Comparison of ENCODE assay signal across 14 cellular contexts in the genomic region with DNA sequence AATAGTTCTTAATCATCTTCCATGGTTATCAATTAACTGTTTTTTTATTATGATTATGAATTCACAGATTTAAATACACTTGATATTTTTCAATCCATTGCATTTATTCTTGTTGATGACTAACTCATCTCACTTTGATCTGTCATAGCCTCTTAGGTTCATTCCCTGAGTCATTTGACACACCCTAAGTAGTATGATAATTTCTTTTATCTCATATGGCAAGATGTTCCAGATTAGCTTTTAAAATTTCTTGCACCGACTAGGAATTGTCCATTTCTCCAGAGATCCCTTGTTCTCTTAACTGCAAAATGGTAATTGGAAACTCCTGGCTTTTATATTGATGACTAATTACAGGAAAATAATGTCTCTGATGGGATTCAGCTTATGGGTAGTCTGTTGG.
"Had no signal": no experiment of that assay in that cellular context is flagged by ENCODE, and none has a peak within 500 bp of the region (broad histone marks: within the 10 kb centered on the region; RNA-seq: fewer than 3 reads in every experiment).

No MANE protein-coding gene starts in this region.

- ATAC-seq: activated CD4-positive, alpha-beta T cell treated with anti-CD3 and anti-CD28 coated beads for 36 hours; effector memory CD8-positive, alpha-beta T cell; gastrocnemius medialis; naive thymus-derived CD8-positive, alpha-beta T cell; pancreas; stimulated activated naive B cell treated with anti-CD40 and anti-IgM and Interleukin-4, amounts not matched to agents 10 μg/mL and 1 μg/mL and 100 μg/mL, for 72 hours had no signal

- H3K27me3 ChIP-seq: cardiac muscle cell, gastrocnemius medialis, pancreas, sigmoid colon had no signal

- H3K4me3 ChIP-seq: cardiac muscle cell, gastrocnemius medialis, pancreas, sigmoid colon, thoracic aorta had no signal

- H3K9me3 ChIP-seq: gastrocnemius medialis, pancreas, sigmoid colon, thoracic aorta had no signal

- DNase-seq: activated CD4-positive, alpha-beta T cell treated with anti-CD3 and anti-CD28 coated beads for 36 hours; activated CD4-positive, alpha-beta T cell treated with anti-CD3 and anti-CD28 coated beads, Interleukin-2, amount 50 U/mL, for 48 hours; dermis blood vessel endothelial cell; effector memory CD8-positive, alpha-beta T cell; gastrocnemius medialis; head of caudate nucleus; mesendoderm; naive thymus-derived CD8-positive, alpha-beta T cell; pancreas; sigmoid colon; stimulated activated naive B cell treated with anti-CD40 and anti-IgM and Interleukin-4, amounts not matched to agents 10 μg/mL and 1 μg/mL and 100 μg/mL, for 72 hours; SW 1271 had no signal

- H3K27ac ChIP-seq: cardiac muscle cell, gastrocnemius medialis, sigmoid colon, thoracic aorta had no signal

- H3K36me3 ChIP-seq: cardiac muscle cell, gastrocnemius medialis, pancreas, sigmoid colon, thoracic aorta had no signal

- H3K4me1 ChIP-seq: gastrocnemius medialis, pancreas had no signal
